In the genomic region with DNA sequence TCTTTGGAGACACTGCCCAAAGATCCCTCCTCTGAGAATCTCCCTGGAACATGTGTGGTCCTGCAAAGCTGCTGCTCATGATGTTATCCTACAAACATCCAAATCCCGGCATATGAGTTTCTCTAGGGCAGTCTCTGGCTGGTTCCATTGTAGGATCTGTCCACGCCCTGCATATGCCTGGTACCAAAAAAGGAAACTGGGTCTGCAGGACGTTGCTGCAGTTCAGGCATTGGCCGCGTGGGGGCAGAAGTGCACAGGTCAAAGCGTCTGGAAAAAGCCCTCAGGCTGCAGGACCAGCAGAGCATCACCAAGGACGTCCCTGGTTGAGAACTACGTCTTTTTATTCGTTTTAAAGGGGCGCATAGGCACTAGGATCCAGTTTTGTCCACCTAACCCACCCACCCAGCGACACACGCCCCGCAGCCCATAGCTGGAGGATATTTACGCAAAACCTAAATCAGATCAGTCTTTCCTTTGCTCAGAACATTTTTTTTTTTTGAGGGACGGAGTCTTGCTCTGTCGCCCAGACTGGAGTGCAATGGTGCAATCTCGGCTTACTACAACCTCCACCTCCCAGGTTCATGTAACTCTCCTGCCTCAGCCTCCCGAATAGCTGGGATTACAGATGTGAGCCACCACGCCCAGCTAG, we compare ENCODE assay signal across 8 cellular contexts. TPM values are rescaled to one million over a fixed set of nuclear protein-coding genes. Genes with fewer than 3 reads are reported as not detected.
DNase-seq lines count a peak whose midpoint lies in the region; ATAC-seq, FAIRE-seq and TF ChIP-seq lines count a peak whose summit lies in the region.

No MANE protein-coding gene starts in this region.

- TF ChIP-seq POLR2A in GM12892 (IDR thresholded peaks at IDR 0.05; ENCODE audit: low read depth, low read length), result no peak

- H3K27ac ChIP-seq in aorta (ENCODE audit: low read depth in 1 of 2, low read length in 2 of 2), result no peak overlapping the region

- H3K27me3 ChIP-seq in aorta (ENCODE audit: control insufficient read depth in 1 of 2, insufficient read depth in 2 of 2, low read length in 1 of 2), result no peaks in the 10 kb centered on the region

- no peak overlapping the region for H3K4me3 ChIP-seq in aorta (ENCODE audit: low read length in 2 of 2)

- peak; percentile 86 for DNase-seq in GM12892 (ENCODE audit: insufficient read length)
- peak; percentile 41 to 75 for DNase-seq in NCI-H1930 (lab: John Stamatoyannopoulos, UW)
- peak; percentile 71 to 92 (median 84) for DNase-seq in T-helper 2 cell
- DNase-seq in amniotic epithelial cell (ENCODE audit: low read depth), result peak; percentile 81
- peak; percentile 89 for DNase-seq in left cardiac atrium
- DNase-seq in putamen (ENCODE audit: low spot score), result peak; percentile 89
- peak; percentile 93 to 98 for DNase-seq in aorta

- H3K4me1 ChIP-seq in aorta (ENCODE audit: control insufficient read depth in 1 of 2, insufficient read depth in 2 of 2, low read length in 2 of 2), result no peaks in the 10 kb centered on the region

- ATAC-seq in left cardiac atrium (peak; percentile 91 to 96), aorta (ENCODE audit: low FRiP score) (peak; percentile 93), GM18870 (IDR thresholded peaks at IDR 0.05; ENCODE audit: unreplicated experiment) (no peak)

- intact Hi-C loops in left cardiac atrium (cut with DNase I) (loop anchor here (5.0 to 10.0 kb wide), 2 partner anchors 101 to 108 kb away; a partner anchor contains a TSS), aorta (cut with DNase I) (loop anchor here (2.0 to 5.0 kb wide), 2 partner anchors 103 to 113 kb away; a partner anchor contains a TSS)

- H3K9me3 ChIP-seq in aorta (ENCODE audit: control insufficient read depth, low read length), result peaks cover 1% of the 10 kb centered on the region

- peak; percentile 88 for FAIRE-seq in GM12892 (lab: Jason Lieb, UNC)

- no peaks in the 10 kb centered on the region for H3K36me3 ChIP-seq in aorta (ENCODE audit: control insufficient read depth in 1 of 2, insufficient read depth in 2 of 2, low read length in 1 of 2)

- WGBS in aorta, 2 donors, result 17 to 18% methylated on average over 19 of the region's 19 CpGs

RNA-seq across cellular contexts. Expression of a gene that starts 12.9 kb away (rescaled TPM):
- 5.5 TPM for polyA plus RNA-seq in GM12892 (2012; ENCODE audit: missing spikeins)
- total RNA-seq in left cardiac atrium (10 to 100 TPM in 1 of 2 donors, 1 to 10 TPM in 1; 7.7 to 11.9 TPM), aorta (10 to 100 TPM; 12.0 to 15.4 TPM)
- 1 to 10 TPM; 5.5 to 8.4 TPM for polyA plus RNA-seq in aorta

RNA-seq across cellular contexts. Expression of a gene that starts 46.5 kb away (rescaled TPM):
- 4.5 TPM for polyA plus RNA-seq in GM12892 (2012; ENCODE audit: missing spikeins)
- total RNA-seq in left cardiac atrium, result 1 to 10 TPM; 4.1 to 4.4 TPM
- total RNA-seq in aorta, result 1 to 10 TPM; 7.0 to 8.6 TPM
- polyA plus RNA-seq in aorta, result under 1 TPM in 1 of 2 donors, not detected in 1; 0.56 TPM

RNA-seq across cellular contexts. Expression of a gene that starts 46.6 kb away (rescaled TPM):
- 14.6 TPM for polyA plus RNA-seq in GM12892 (2012; ENCODE audit: missing spikeins)
- total RNA-seq in left cardiac atrium (10 to 100 TPM; 18.9 to 21.5 TPM), aorta (10 to 100 TPM; 35.2 to 35.4 TPM)
- polyA plus RNA-seq in aorta, result 10 to 100 TPM in 1 of 2 donors, 1 to 10 TPM in 1; 2.9 to 12.1 TPM
